ENCODE assay signal across 25 cellular contexts in the genomic region with DNA sequence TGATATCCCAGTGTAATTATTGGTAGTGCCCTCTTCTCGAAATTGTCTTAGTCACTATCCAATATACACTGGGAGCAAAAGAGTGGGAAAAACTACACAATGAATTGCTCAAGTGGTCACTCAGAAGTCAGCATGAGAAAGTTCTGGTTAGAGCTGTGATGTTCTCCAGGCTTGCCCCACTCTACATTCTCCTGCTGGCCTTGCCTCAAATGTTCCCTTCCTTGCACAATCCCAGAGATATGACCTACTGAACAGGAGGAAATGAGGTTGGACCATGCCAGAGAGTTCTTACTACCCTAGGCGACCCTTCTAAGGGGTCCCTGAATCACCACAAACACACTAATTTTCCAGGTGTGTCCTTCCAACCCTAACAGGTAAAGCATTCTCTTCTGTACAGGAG. TPM values are rescaled to one million over a fixed set of nuclear protein-coding genes. Genes with fewer than 3 reads are reported as not detected.
A peak's percentile ranks its signal among the peaks of the same experiment; 100 is the strongest.
DNase-seq lines count a peak whose midpoint lies in the region; ATAC-seq, FAIRE-seq and TF ChIP-seq lines count a peak whose summit lies in the region.
"Had no signal": no experiment of that assay in that cellular context is flagged by ENCODE, and none has a peak within 500 bp of the region (broad histone marks: within the 10 kb centered on the region; RNA-seq: fewer than 3 reads in every experiment).

No MANE protein-coding gene starts in this region.

- no peaks in the 10 kb centered on the region for H3K79me2 ChIP-seq in K562 (ENCODE audit: control insufficient read depth, insufficient read depth, low read length)
- H3K79me2 ChIP-seq: parathyroid adenoma had no signal

- H3K4me3 ChIP-seq in K562 = no peak overlapping the region
- no peak overlapping the region for H3K4me3 ChIP-seq in right lobe of liver
- H3K4me3 ChIP-seq in stomach = no peak overlapping the region
- H3K4me3 ChIP-seq: coronary artery had no signal

- in situ Hi-C loops in K562 (cut with MboI) = no loop called here

- WGBS in K562 (ENCODE audit: insufficient coverage, low coverage, missing lambda C conversion rate) = 28% methylated on average over 2 of the region's 2 CpGs
- WGBS in right lobe of liver (ENCODE audit: insufficient coverage, low coverage, low lambda C conversion rate, missing lambda C conversion rate) = 83% methylated on average over 1 of the region's 2 CpGs
- WGBS in stomach, 5 donors = 68 to 92% (median 84%) methylated on average over 2 of the region's 2 CpGs

- H3K9ac ChIP-seq in K562 (ENCODE audit: insufficient read depth in 1 of 2, low read depth in 2 of 2, low read length in 2 of 2) = no peak overlapping the region
- H3K9ac ChIP-seq: parathyroid adenoma had no signal

- DNase-seq in K562 (ENCODE audit: extremely low read depth in 1 of 4, low spot score in 3 of 4) (no peak), Right ventricle myocardium superior (no peak), right lobe of liver (no peak), stomach (no peak), HPDE6-E6E7 (ENCODE audit: extremely low spot score) (no peak), activated gamma-delta T cell treated with Interleukin-2 at 50 U/mL for 16 hours (no peak), ecto neural progenitor cell (ENCODE audit: low spot score) (no peak)
- DNase-seq: activated CD4-positive, alpha-beta T cell treated with anti-CD3 and anti-CD28 coated beads, Interleukin-2, amount 50 U/mL, for 48 hours; activated effector memory CD4-positive, alpha-beta T cell treated with anti-CD3 and anti-CD28 coated beads, Interleukin-2, amount 50 U/mL, for 16 hours; activated naive CD8-positive, alpha-beta T cell treated with anti-CD3 and anti-CD28 coated beads, Interleukin-2, amount 50 U/mL, for 24 hours; C1 segment of cervical spinal cord; Calu3; endodermal cell; kidney; NCI-H1417; NCI-H2171; NCI-H526; substantia nigra had no signal

- H3K4me1 ChIP-seq in K562 (replicated peaks in 1 of 2; ENCODE audit: control insufficient read depth in 2 of 2, insufficient read depth in 2 of 2, low read length in 2 of 2) (peaks cover 8 to 18% of the 10 kb centered on the region in 2 experiments; a peak in 3 of 5 replicates), right lobe of liver (no peaks in the 10 kb centered on the region), stomach (peaks cover 9 to 19% (median 12%) of the 10 kb centered on the region in 4 donors)
- H3K4me1 ChIP-seq: parathyroid adenoma had no signal

- POLR2A ChIA-PET in K562 (lab: Yijun Ruan, JAX) = interaction anchor here (1.0 kb wide), 2 partner anchors 13 to 41 kb away, joined by 3 to 4 read pairs; a partner anchor contains a TSS

- H3K36me3 ChIP-seq in K562 (ENCODE audit: control insufficient read depth, insufficient read depth, low read length) (no peaks in the 10 kb centered on the region), right lobe of liver (no peaks in the 10 kb centered on the region), stomach (no peaks in the 10 kb centered on the region)

- TF ChIP-seq EP300 in K562 (IDR thresholded peaks at IDR 0.05; ENCODE audit: low read length) (no peak), stomach (IDR thresholded peaks at IDR 0.05) (peak; percentile 86)

- H4K20me1 ChIP-seq in K562 (replicated peaks; ENCODE audit: control insufficient read depth, insufficient read depth, low read length) = no peaks in the 10 kb centered on the region

- no peak for TF ChIP-seq RAD21 in K562 (CRISPR knock-in tag; conservative IDR thresholded peaks at IDR 0.05 in 1 of 2, IDR thresholded peaks at IDR 0.05 in 1 of 2)

- intact Hi-C loops in K562 (cut with micrococcal nuclease) (no loop called here), Right ventricle myocardium superior (cut with DNase I) (no loop called here), right lobe of liver (cut with DNase I) (no loop called here), stomach (cut with DNase I; ENCODE audit: low total_unique reads) (no loop called here)

- TF ChIP-seq POLR2A in K562 (conservative IDR thresholded peaks at IDR 0.05) (no peak), right lobe of liver (IDR thresholded peaks at IDR 0.05) (no peak), stomach (IDR thresholded peaks at IDR 0.05) (no peak)

- H3K9me1 ChIP-seq in K562 (ENCODE audit: control insufficient read depth, insufficient read depth, low read length) = no peaks in the 10 kb centered on the region

- CTCF ChIA-PET in K562 (lab: Yijun Ruan, JAX; ENCODE audit: low intra/inter-chr PET ratio) = no interaction called here

- H3K9me3 ChIP-seq in K562 (replicated peaks; ENCODE audit: control insufficient read depth, insufficient read depth, low read depth, low read length) (no peaks in the 10 kb centered on the region), right lobe of liver (no peaks in the 10 kb centered on the region), stomach (no peaks in the 10 kb centered on the region)

- no peaks in the 10 kb centered on the region for H3K27me3 ChIP-seq in K562 (ENCODE audit: control insufficient read depth in 2 of 2, insufficient read depth in 2 of 2, low read length in 2 of 2)
- no peaks in the 10 kb centered on the region for H3K27me3 ChIP-seq in right lobe of liver
- no peaks in the 10 kb centered on the region for H3K27me3 ChIP-seq in stomach

- no peak overlapping the region for H3K4me2 ChIP-seq in K562 (ENCODE audit: insufficient read depth, low read length)

- peak; percentile 7; the same call in 2 of the 3 replicates for ATAC-seq in K562
- peak; percentile 84 for ATAC-seq in Right ventricle myocardium superior (ENCODE audit: poor library complexity)
- peak in 3 of 4 donors; percentile 35 to 57 (median 36) for ATAC-seq in right lobe of liver
- ATAC-seq in GM19351 (IDR thresholded peaks at IDR 0.05; ENCODE audit: unreplicated experiment) = no peak
- ATAC-seq: activated naive CD8-positive, alpha-beta T cell treated with anti-CD3 and anti-CD28 coated beads, Interleukin-2, amount 50 U/mL, for 24 hours; natural killer cell treated with Interleukin-12 subunit alpha and Interleukin-12 subunit beta and Interleukin-15 and Interleukin-18, amount 100 ng/mL, for 72 hours had no signal

- TF ChIP-seq CTCF in K562 (IDR thresholded peaks at IDR 0.05 in 2 of 3, conservative IDR thresholded peaks at IDR 0.05 in 1 of 3; ENCODE audit: insufficient read depth in 2 of 3, low read depth in 1 of 3, low read length in 3 of 3) (0 out of 6 replicates have a peak, but pooled peaks of 1 of the 3 experiments have one; percentile 16), right lobe of liver (IDR thresholded peaks at IDR 0.05) (no peak), stomach (IDR thresholded peaks at IDR 0.05) (no peak)

- no peak overlapping the region for H2AFZ ChIP-seq in K562 (ENCODE audit: low read depth, low read length)
- H2AFZ ChIP-seq: parathyroid adenoma had no signal

- BruUV-seq in K562 (replicated peaks; lab: Mats Ljungman, UMichigan) = no TSS peak

- H3K27ac ChIP-seq in K562 (ENCODE audit: extremely low read depth, low read depth, low read length) (no peak overlapping the region), right lobe of liver (no peak overlapping the region), stomach (peak overlapping the region in 3 of 5 donors; percentile 38 to 73 (median 48))
- H3K27ac ChIP-seq: coronary artery, HL-60, parathyroid adenoma had no signal

- FAIRE-seq in K562 (lab: Jason Lieb, UNC) = no peak
- FAIRE-seq: H1, kidney, urothelium cell line had no signal

TF ChIP-seq in K562, 482 proteins besides CTCF, POLR2A, EP300 and RAD21 (continues in another document):
- 0 out of 2 replicates have a peak, but pooled peaks have one; percentile 32 for TF ChIP-seq CEBPB (tag; IDR thresholded peaks at IDR 0.05)

RNA-seq across cellular contexts. Expression of a gene that starts 40.8 kb away (rescaled TPM):
- 353 and 537 TPM in 2 replicates for total RNA-seq in K562 (2011; cell fraction: chromatin; rRNA removed; ENCODE audit: low replicate concordance)
- 306 and 377 TPM in 2 replicates for total RNA-seq in K562 (2011; cell fraction: nucleolus; rRNA removed)
- 320 and 329 TPM in 2 replicates for total RNA-seq in K562 (2011; cell fraction: nucleoplasm; rRNA removed)
- total RNA-seq in K562 (2014; rRNA removed) (1,168 and 1,338 TPM in 2 replicates), K562 (2014; rRNA removed; fragmentation: Illumina TruSeq; extraction: Trizol) (978 and 1,172 TPM in 2 replicates), K562 (2015; rRNA removed; fragmentation: Illumina TruSeq; extraction: Trizol) (1,097 and 1,128 TPM in 2 replicates), K562 (2021) (1,495 and 1,708 TPM in 2 replicates), Right ventricle myocardium superior (384 TPM), right lobe of liver (100 to 1,000 TPM; 184 to 493 (median 389) TPM), stomach (1,000 to 10,000 TPM in 4 of 5 donors, 100 to 1,000 TPM in 1; 102 to 1,958 (median 1,662) TPM)
- polyA plus RNA-seq in K562 (2011; rRNA removed) (1,124 and 1,949 TPM in 2 replicates), K562 (2014; fragmentation: Illumina TruSeq; extraction: Trizol) (1,620 and 1,897 TPM in 2 replicates), K562 (2014; fragmentation: Nextera tagmentation; extraction: Ambion mirVana) (1,000 to 10,000 TPM; 3,526 to 4,222 TPM), K562 (2014; rRNA removed) (1,054 and 1,088 TPM in 2 replicates), stomach (1,000 to 10,000 TPM in 2 of 3 donors, 100 to 1,000 TPM in 1; 763 to 1,536 (median 1,525) TPM)
- 1,419 and 1,471 TPM in 2 replicates for polyA plus RNA-seq in K562 (2011; cell fraction: cytosol; rRNA removed)
- 1,593 and 1,917 TPM in 2 replicates for polyA plus RNA-seq in K562 (2011; cell fraction: nucleus; rRNA removed)
- 978 and 1,541 TPM in 2 replicates for polyA plus RNA-seq in K562 (2012)
- polyA minus RNA-seq in K562 (2011; rRNA and poly(A)+ RNA removed) = 1,787 and 2,204 TPM in 2 replicates
- 1,505 and 2,135 TPM in 2 replicates for polyA minus RNA-seq in K562 (2011; cell fraction: cytosol; rRNA and poly(A)+ RNA removed)
- polyA minus RNA-seq in K562 (2011; cell fraction: nucleus; rRNA and poly(A)+ RNA removed) = 254 and 603 TPM in 2 replicates

RNA-seq across cellular contexts. Expression of a gene that starts 49.6 kb away (rescaled TPM):
- total RNA-seq in K562 (2011; cell fraction: chromatin; rRNA removed; ENCODE audit: low replicate concordance) = not detected in 2 replicates
- not detected in 2 replicates for total RNA-seq in K562 (2011; cell fraction: nucleolus; rRNA removed)
- total RNA-seq in K562 (2011; cell fraction: nucleoplasm; rRNA removed) = not detected in 2 replicates
- total RNA-seq in K562 (2014; rRNA removed) (not detected in 2 replicates), K562 (2014; rRNA removed; fragmentation: Illumina TruSeq; extraction: Trizol) (not detected in 2 replicates), K562 (2015; rRNA removed; fragmentation: Illumina TruSeq; extraction: Trizol) (not detected in 2 replicates), K562 (2021) (not detected in 2 replicates), Right ventricle myocardium superior (not detected), right lobe of liver (not detected), stomach (not detected)
- polyA plus RNA-seq in K562 (2011; rRNA removed) (not detected in 2 replicates), K562 (2014; fragmentation: Illumina TruSeq; extraction: Trizol) (not detected in 2 replicates), K562 (2014; fragmentation: Nextera tagmentation; extraction: Ambion mirVana) (not detected), K562 (2014; rRNA removed) (not detected in 2 replicates), stomach (not detected)
- polyA plus RNA-seq in K562 (2011; cell fraction: cytosol; rRNA removed) = not detected in 2 replicates
- polyA plus RNA-seq in K562 (2011; cell fraction: nucleus; rRNA removed) = not detected in 2 replicates
- polyA plus RNA-seq in K562 (2012) = 0.10 TPM in 1 of 2 replicates, not detected in the other
- polyA minus RNA-seq in K562 (2011; rRNA and poly(A)+ RNA removed) = not detected in 2 replicates
- polyA minus RNA-seq in K562 (2011; cell fraction: cytosol; rRNA and poly(A)+ RNA removed) = not detected in 2 replicates
- not detected in 2 replicates for polyA minus RNA-seq in K562 (2011; cell fraction: nucleus; rRNA and poly(A)+ RNA removed)
- total RNA-seq: Calu3; endodermal cell; H1; kidney; natural killer cell treated with Interleukin-12 subunit alpha and Interleukin-12 subunit beta and Interleukin-15 and Interleukin-18, amount 100 ng/mL, for 72 hours had no signal
- polyA plus RNA-seq: H1 had no signal

Comparison
In these comparisons a context has a peak if more than half of its experiments do, and no peak if none do; other contexts are left out.
1. H3K27ac ChIP-seq: peak in stomach (3 of 5); none in K562 (single experiment) and right lobe of liver (0 of 3).